In genomic region chr11:65503923-65504670, GRCh38 we compare ENCODE assay signal across 8 cellular contexts. TPM values are rescaled to one million over a fixed set of nuclear protein-coding genes. Genes with fewer than 3 reads are reported as not detected.
A peak's percentile ranks its signal among the peaks of the same experiment; 100 is the strongest.
DNase-seq lines count a peak whose midpoint lies in the region; ATAC-seq and TF ChIP-seq lines count a peak whose summit lies in the region.

No MANE protein-coding gene starts in this region.

- H3K9ac ChIP-seq in HUES6 (ENCODE audit: low read length): peak overlapping the region; percentile 90

- intact Hi-C loops in body of pancreas (cut with DNase I): no loop called here
- intact Hi-C loops in lower lobe of right lung (cut with DNase I): loop anchor here (5.0 kb wide), 1 partner anchor 77 kb away; no protein-coding TSS in a partner anchor

- no peaks in the 10 kb centered on the region for H3K36me3 Mint-ChIP-seq in activated T-helper 17 cell treated with anti-CD3 and anti-CD28 coated beads, Interleukin-2, amount 50 U/mL, for 72 hours (ENCODE audit: low read depth)

- H3K27me3 Mint-ChIP-seq in activated T-helper 17 cell treated with anti-CD3 and anti-CD28 coated beads, Interleukin-2, amount 50 U/mL, for 72 hours: no peaks in the 10 kb centered on the region

- TF ChIP-seq POLR2A in body of pancreas (IDR thresholded peaks at IDR 0.05): peak; percentile 9 to 68 (median 67)

- no peak overlapping the region for H3K4me3 Mint-ChIP-seq in activated T-helper 17 cell treated with anti-CD3 and anti-CD28 coated beads, Interleukin-2, amount 50 U/mL, for 72 hours

- TF ChIP-seq CTCF in BJ (IDR thresholded peaks at IDR 0.05; ENCODE audit: insufficient read depth, low read depth, low read length): no peak
- no peak for TF ChIP-seq CTCF in body of pancreas (IDR thresholded peaks at IDR 0.05)
- no peak for TF ChIP-seq CTCF in lower lobe of right lung (IDR thresholded peaks at IDR 0.05)

- H3K27ac ChIP-seq in HUES6 (ENCODE audit: low read depth, low read length) (peak overlapping the region; percentile 12; the same call in 1 of the 2 replicates), body of pancreas (peak overlapping the region in 3 of 4 donors; percentile 98 to 99 (median 98)), lower lobe of right lung (peak overlapping the region; percentile 99)

- H3K9me3 Mint-ChIP-seq in activated T-helper 17 cell treated with anti-CD3 and anti-CD28 coated beads, Interleukin-2, amount 50 U/mL, for 72 hours: no peaks in the 10 kb centered on the region

- POLR2A ChIA-PET in BJ (lab: Charles Lee): interaction anchor here (0.6 to 7.8 kb wide), 9 partner anchors 13 to 206 kb away, joined by 3 to 80 read pairs (median 6); no protein-coding TSS in a partner anchor

- H3K27me3 ChIP-seq in BJ (ENCODE audit: control insufficient read depth, insufficient read depth, low read length) (no peaks in the 10 kb centered on the region), HUES6 (ENCODE audit: control insufficient read depth, insufficient read depth, low read length) (no peaks in the 10 kb centered on the region), body of pancreas (no peaks in the 10 kb centered on the region), lower lobe of right lung (ENCODE audit: low read depth) (no peaks in the 10 kb centered on the region)

- H3K36me3 ChIP-seq in BJ (ENCODE audit: control insufficient read depth, insufficient read depth, low read length): peaks cover 19% of the 10 kb centered on the region
- H3K36me3 ChIP-seq in HUES6 (ENCODE audit: control insufficient read depth, insufficient read depth, low read length): peaks cover 74% of the 10 kb centered on the region
- H3K36me3 ChIP-seq in body of pancreas (replicated peaks in 1 of 2; ENCODE audit: insufficient read depth in 1 of 2, low read depth in 2 of 2): peaks cover 12 to 15% of the 10 kb centered on the region in 2 donors
- peaks cover 58% of the 10 kb centered on the region for H3K36me3 ChIP-seq in lower lobe of right lung

- 0 to 2% methylated on average over 3 of the region's 3 CpGs for whole genome bisulfite sequencing in body of pancreas, 2 donors

- H3K4me3 ChIP-seq in BJ (ENCODE audit: low read depth, low read length) (peak overlapping the region; percentile 76), HUES6 (ENCODE audit: low read depth, low read length) (peak overlapping the region; percentile 95), body of pancreas (peak overlapping the region; percentile 16 to 68), lower lobe of right lung (peak overlapping the region; percentile 71)

- no peak overlapping the region for H3K27ac Mint-ChIP-seq in activated T-helper 17 cell treated with anti-CD3 and anti-CD28 coated beads, Interleukin-2, amount 50 U/mL, for 72 hours

- DNase-seq in BJ (ENCODE audit: low read depth) (no peak), body of pancreas (no peak), lower lobe of right lung (no peak), NCI-H1092 treated with DMSO at 0.1 percent for 48 hours (lab: John Stamatoyannopoulos, UW) (no peak), COLO668 (lab: John Stamatoyannopoulos, UW; ENCODE audit: unreplicated experiment) (no peak)
- no peak for DNase-seq in stimulated activated CD4-positive, alpha-beta T cell treated with anti-CD3 and anti-CD28 coated beads, Interleukin-2, amount 100 ng/mL, for 24 hours

- H3K4me1 Mint-ChIP-seq in activated T-helper 17 cell treated with anti-CD3 and anti-CD28 coated beads, Interleukin-2, amount 50 U/mL, for 72 hours: peaks cover 53% of the 10 kb centered on the region

- ATAC-seq in body of pancreas (peak; percentile 0), lower lobe of right lung (no peak)
- no peak for ATAC-seq in activated T-helper 17 cell treated with anti-CD3 and anti-CD28 coated beads, Interleukin-2, amount 50 U/mL, for 72 hours (replicated peaks)

- CTCF ChIA-PET in BJ (lab: Yijun Ruan, JAX): interaction anchor here (1.1 to 8.7 kb wide), 4 partner anchors 25 to 86 kb away, joined by 4 to 128 read pairs (median 9); no protein-coding TSS in a partner anchor

- peaks cover 12% of the 10 kb centered on the region; the same call in 1 of the 2 replicates for H3K4me1 ChIP-seq in HUES6 (ENCODE audit: control insufficient read depth, insufficient read depth, low read length)
- peaks cover 40% of the 10 kb centered on the region for H3K4me1 ChIP-seq in body of pancreas
- H3K4me1 ChIP-seq in lower lobe of right lung: peaks cover 46% of the 10 kb centered on the region

- no peaks in the 10 kb centered on the region for H3K9me3 ChIP-seq in HUES6 (ENCODE audit: control insufficient read depth, insufficient read depth, low read depth, low read length)
- no peaks in the 10 kb centered on the region for H3K9me3 ChIP-seq in body of pancreas
- H3K9me3 ChIP-seq in lower lobe of right lung: no peaks in the 10 kb centered on the region

RNA-seq across cellular contexts. Expression of gene MALAT1, which starts 5.3 kb away (rescaled TPM):
- 924 and 1,611 TPM in 2 replicates for polyA plus RNA-seq in BJ (2011; rRNA removed)
- polyA minus RNA-seq in BJ (2011; rRNA and poly(A)+ RNA removed): 12,707 and 21,303 TPM in 2 replicates
- over 10,000 TPM; 10,129 to 14,092 TPM for total RNA-seq in body of pancreas
- 11,612 TPM for total RNA-seq in lower lobe of right lung
- total RNA-seq in activated T-helper 17 cell treated with anti-CD3 and anti-CD28 coated beads, Interleukin-2, amount 50 U/mL, for 72 hours: over 10,000 TPM in 1 of 2 donors, 1,000 to 10,000 TPM in 1; 5,547 to 22,796 TPM

RNA-seq across cellular contexts. Expression of gene SCYL1, which starts 20.8 kb away (rescaled TPM):
- polyA plus RNA-seq in BJ (2011; rRNA removed): 81.7 and 134 TPM in 2 replicates
- 73.5 and 101 TPM in 2 replicates for polyA minus RNA-seq in BJ (2011; rRNA and poly(A)+ RNA removed)
- 10 to 100 TPM; 55.0 to 62.3 TPM for total RNA-seq in body of pancreas
- total RNA-seq in lower lobe of right lung: 61.2 TPM
- 10 to 100 TPM; 80.4 to 86.8 TPM for total RNA-seq in activated T-helper 17 cell treated with anti-CD3 and anti-CD28 coated beads, Interleukin-2, amount 50 U/mL, for 72 hours

RNA-seq across cellular contexts. Expression of gene LTBP3, which starts 54.1 kb away (rescaled TPM):
- polyA plus RNA-seq in BJ (2011; rRNA removed): 37.9 and 77.7 TPM in 2 replicates
- polyA minus RNA-seq in BJ (2011; rRNA and poly(A)+ RNA removed): 33.3 and 56.6 TPM in 2 replicates
- total RNA-seq in body of pancreas (100 to 1,000 TPM; 131 to 330 TPM), lower lobe of right lung (98.7 TPM)
- 100 to 1,000 TPM in 1 of 2 donors, 10 to 100 TPM in 1; 54.3 to 124 TPM for total RNA-seq in activated T-helper 17 cell treated with anti-CD3 and anti-CD28 coated beads, Interleukin-2, amount 50 U/mL, for 72 hours

Comparison
In these comparisons a context has a peak if more than half of its experiments do, and no peak if none do; other contexts are left out.
1. H3K4me3 ChIP-seq: peak in every context shown above with its lines; median percentile 95 in HUES6; 76 in BJ; 71 in lower lobe of right lung; 42 in body of pancreas.
2. H3K27ac ChIP-seq: peak in every context shown above with its lines; median percentile 99 in lower lobe of right lung; 98 in body of pancreas; 12 in HUES6.